8 cellular contexts compared by ENCODE assay signal in the genomic region with DNA sequence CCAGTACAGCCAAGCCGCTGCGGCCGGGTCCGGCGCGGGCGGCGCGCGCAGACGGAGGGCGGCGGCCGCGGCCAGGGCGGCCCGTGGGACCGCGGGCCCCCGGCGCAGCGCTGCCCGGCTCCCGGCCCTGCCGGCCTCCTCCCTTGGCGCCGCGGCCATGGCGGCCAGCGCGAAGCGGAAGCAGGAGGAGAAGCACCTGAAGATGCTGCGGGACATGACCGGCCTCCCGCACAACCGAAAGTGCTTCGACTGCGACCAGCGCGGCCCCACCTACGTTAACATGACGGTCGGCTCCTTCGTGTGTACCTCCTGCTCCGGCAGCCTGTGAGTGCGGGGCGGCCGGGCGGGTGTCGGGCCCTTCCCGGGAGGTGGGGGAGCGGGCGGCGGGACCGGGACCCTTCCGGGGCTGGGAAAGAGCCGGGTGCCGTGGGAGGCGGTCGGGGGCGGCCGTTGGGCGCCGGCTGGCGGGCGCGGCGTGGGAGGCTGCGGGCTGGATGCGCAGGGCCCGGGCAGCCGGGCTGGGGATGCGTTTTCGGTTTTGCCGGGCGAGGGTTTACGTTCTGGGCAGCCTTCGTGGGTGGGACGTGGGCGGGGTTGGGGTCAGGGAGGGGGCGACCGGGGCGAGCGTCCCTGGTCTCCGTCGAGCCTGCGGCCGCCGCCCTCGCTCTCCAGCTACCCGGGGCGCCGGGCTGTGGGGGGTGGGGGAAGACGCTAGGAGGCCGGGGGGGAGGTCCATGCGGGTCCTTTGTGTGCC. TPM values are rescaled to one million over a fixed set of nuclear protein-coding genes. Genes with fewer than 3 reads are reported as not detected.
DNase-seq lines count a peak whose midpoint lies in the region; ATAC-seq and TF ChIP-seq lines count a peak whose summit lies in the region.

No MANE protein-coding gene starts in this region.

- H3K9ac ChIP-seq in OCI-LY3 (ENCODE audit: low read length) = peak overlapping the region; percentile 80

- peaks cover 35% of the 10 kb centered on the region for H4K20me1 ChIP-seq in OCI-LY3 (ENCODE audit: insufficient read depth, low read length)

- peak overlapping the region; percentile 98 for H3K4me3 ChIP-seq in OCI-LY3 (ENCODE audit: low read length)

- no peak overlapping the region for H3K27ac ChIP-seq in OCI-LY3 (ENCODE audit: low read length)

- H3K27me3 ChIP-seq in OCI-LY3 (ENCODE audit: low read depth, low read length) = no peaks in the 10 kb centered on the region

- TF ChIP-seq CTCF in OCI-LY3 (IDR thresholded peaks at IDR 0.05; ENCODE audit: low read depth, low read length) = no peak

- H3K4me1 ChIP-seq in OCI-LY3 (ENCODE audit: low read length) = peaks cover 14% of the 10 kb centered on the region

- no peaks in the 10 kb centered on the region for H3K36me3 ChIP-seq in OCI-LY3 (replicated peaks; ENCODE audit: low read depth, low read length)

- H3K9me3 ChIP-seq in OCI-LY3 (ENCODE audit: insufficient read depth, low read length) = no peaks in the 10 kb centered on the region

- H2AFZ ChIP-seq in OCI-LY3 (ENCODE audit: low read depth, low read length) = no peak overlapping the region; the same call in 1 of the 2 replicates

- ATAC-seq in HG02642 (IDR thresholded peaks at IDR 0.05; ENCODE audit: poor library complexity, unreplicated experiment) = peak; percentile 69

- intact Hi-C loops in cardiac septum (cut with DNase I) (loop anchor here (2.0 to 5.0 kb wide), 3 partner anchors 40 to 294 kb away; no protein-coding TSS in a partner anchor), posterior vena cava (cut with DNase I) (loop anchor here in 1 of 2 donors (10.0 kb wide), 1 partner anchor 68 kb away; no protein-coding TSS in a partner anchor)

- peaks cover 56% of the 10 kb centered on the region for H3K79me2 ChIP-seq in OCI-LY3 (ENCODE audit: low read length)

- DNase-seq in NCI-H2196 (lab: John Stamatoyannopoulos, UW; ENCODE audit: unreplicated experiment) = peak; percentile 50
- no peak for DNase-seq in NCI-H2196 treated with DMSO at 0.1 percent for 48 hours (lab: John Stamatoyannopoulos, UW; ENCODE audit: unreplicated experiment)
- DNase-seq in activated naive CD4-positive, alpha-beta T cell treated with anti-CD3 and anti-CD28 coated beads, Interleukin-2, amount 50 U/mL, for 16 hours = peak; percentile 63
- peak; percentile 77 for DNase-seq in cardiac septum (ENCODE audit: low spot score)
- DNase-seq in posterior vena cava (ENCODE audit: low spot score) = peak; percentile 85
- DNase-seq in NCI-H2029 (lab: John Stamatoyannopoulos, UW) = no peak

- peak overlapping the region; percentile 94 for H3K4me2 ChIP-seq in OCI-LY3 (ENCODE audit: low read length)

RNA-seq across cellular contexts. Expression of a gene that starts 0.5 kb away (rescaled TPM):
- total RNA-seq in cardiac septum (58.2 TPM), posterior vena cava (10 to 100 TPM; 82.8 to 85.5 TPM)

Comparison
In these comparisons a context has a peak if more than half of its experiments do, and no peak if none do; other contexts are left out.
1. DNase-seq: peak in NCI-H2196 (single experiment), activated naive CD4-positive, alpha-beta T cell treated with anti-CD3 and anti-CD28 coated beads, Interleukin-2, amount 50 U/mL, for 16 hours (single experiment), cardiac septum (single experiment) and posterior vena cava (single experiment); none in NCI-H2196 treated with DMSO at 0.1 percent for 48 hours (single experiment) and NCI-H2029 (single experiment).